23 cellular contexts compared by ENCODE assay signal in genomic region chr10:67302701-67303100, GRCh38.
DNase-seq lines count a peak whose midpoint lies in the region; ATAC-seq and TF ChIP-seq lines count a peak whose summit lies in the region.
"Had no signal": no experiment of that assay in that cellular context is flagged by ENCODE, and none has a peak within 500 bp of the region (broad histone marks: within the 10 kb centered on the region; RNA-seq: fewer than 3 reads in every experiment).

No MANE protein-coding gene starts in this region.

- H3K4me3 ChIP-seq in CD8-positive, alpha-beta memory T cell (ENCODE audit: low read length): no peak overlapping the region
- H3K4me3 ChIP-seq: BLaER1 treated with 17β-estradiol and CSF1 and Interleukin-3, amounts not matched to agents 10 nM and 100 nM; GM12878 had no signal

- no peaks in the 10 kb centered on the region for H3K9me3 ChIP-seq in CD8-positive, alpha-beta memory T cell (ENCODE audit: low read length)
- H3K9me3 ChIP-seq in T-helper 17 cell (ENCODE audit: control insufficient read depth, low read length, poor library complexity, severe bottlenecking): no peaks in the 10 kb centered on the region

- H3K4me3 Mint-ChIP-seq in CD8-positive, alpha-beta memory T cell: no peak overlapping the region
- no peak overlapping the region for H3K4me3 Mint-ChIP-seq in T-helper 17 cell
- H3K4me3 Mint-ChIP-seq: B cell; CD4-positive, alpha-beta T cell; CD8-positive, alpha-beta T cell had no signal

- TF ChIP-seq CTCF in omental fat pad (IDR thresholded peaks at IDR 0.05): no peak

- no peaks in the 10 kb centered on the region for H3K27me3 Mint-ChIP-seq in CD8-positive, alpha-beta memory T cell
- H3K27me3 Mint-ChIP-seq in T-helper 17 cell: no peaks in the 10 kb centered on the region
- H3K27me3 Mint-ChIP-seq: B cell; CD4-positive, alpha-beta T cell had no signal

- CTCF ChIA-PET in CD8-positive, alpha-beta memory T cell (lab: Charles Lee): no interaction called here

- H3K36me3 ChIP-seq in CD8-positive, alpha-beta memory T cell (ENCODE audit: insufficient read depth, low read length): no peaks in the 10 kb centered on the region
- H3K36me3 ChIP-seq: BLaER1 treated with 17β-estradiol and CSF1 and Interleukin-3, amounts not matched to agents 10 nM and 100 nM had no signal

- peaks cover 0 to 11% (median 4%) of the 10 kb centered on the region in 5 donors for H3K9me3 Mint-ChIP-seq in CD8-positive, alpha-beta memory T cell

- in situ Hi-C loops in G401 (cut with HindIII; ENCODE audit: low sequenced_read_pairs): no loop called here

- no peaks in the 10 kb centered on the region for H3K36me3 Mint-ChIP-seq in CD8-positive, alpha-beta memory T cell
- H3K36me3 Mint-ChIP-seq in T-helper 17 cell (ENCODE audit: low read depth): no peaks in the 10 kb centered on the region
- H3K36me3 Mint-ChIP-seq: CD8-positive, alpha-beta T cell had no signal

- H3K27ac Mint-ChIP-seq in CD8-positive, alpha-beta memory T cell: no peak overlapping the region
- no peak overlapping the region for H3K27ac Mint-ChIP-seq in T-helper 17 cell
- H3K27ac Mint-ChIP-seq: B cell; CD4-positive, alpha-beta T cell; CD8-positive, alpha-beta T cell had no signal

- H3K27ac ChIP-seq in CD8-positive, alpha-beta memory T cell (ENCODE audit: low read depth, low read length): no peak overlapping the region
- H3K27ac ChIP-seq: BLaER1 treated with 17β-estradiol and CSF1 and Interleukin-3, amounts not matched to agents 10 nM and 100 nM; C4-2B had no signal

- H3K4me1 Mint-ChIP-seq in CD8-positive, alpha-beta memory T cell: no peaks in the 10 kb centered on the region
- H3K4me1 Mint-ChIP-seq in T-helper 17 cell: no peaks in the 10 kb centered on the region
- H3K4me1 Mint-ChIP-seq: B cell had no signal

- ATAC-seq in HG03025 (IDR thresholded peaks at IDR 0.05; ENCODE audit: low FRiP score, unreplicated experiment): no peak
- no peak for ATAC-seq in T-helper 17 cell
- ATAC-seq in omental fat pad (ENCODE audit: low FRiP score): no peak
- ATAC-seq: CD8-positive, alpha-beta T cell; GM12878 had no signal

- POLR2A ChIA-PET in CD8-positive, alpha-beta memory T cell (lab: Charles Lee): no interaction called here

- DNase-seq in Ammon's horn (ENCODE audit: low spot score) (peak; percentile 4), G401 (ENCODE audit: low spot score) (peak; percentile 66), NCI-H526 treated with DMSO at 0.1 percent for 48 hours (lab: John Stamatoyannopoulos, UW) (peak; percentile 77), cerebellar cortex (ENCODE audit: low spot score) (peak; percentile 55), T-helper 17 cell (no peak), omental fat pad (ENCODE audit: low spot score) (no peak)
- no peak for DNase-seq in CD8-positive, alpha-beta memory T cell
- DNase-seq: 8988T; ACHN; CD4-positive, alpha-beta T cell; CD8-positive, alpha-beta T cell; COR-L47; DMS153; DMS53; DMS79; DND-41; EL; GF-D8 had no signal

- H3K27me3 ChIP-seq in CD8-positive, alpha-beta memory T cell (ENCODE audit: insufficient read depth, low read length, poor library complexity, severe bottlenecking): no peaks in the 10 kb centered on the region
- H3K27me3 ChIP-seq: BLaER1 treated with 17β-estradiol and CSF1 and Interleukin-3, amounts not matched to agents 10 nM and 100 nM had no signal

- no peaks in the 10 kb centered on the region for H3K4me1 ChIP-seq in CD8-positive, alpha-beta memory T cell (ENCODE audit: insufficient read depth, low read length)
- H3K4me1 ChIP-seq: BLaER1 treated with 17β-estradiol and CSF1 and Interleukin-3, amounts not matched to agents 10 nM and 100 nM had no signal

Comparison
In these comparisons a context has a peak if more than half of its experiments do, and no peak if none do; other contexts are left out.
1. DNase-seq: peak in Ammon's horn (single experiment), G401 (single experiment), NCI-H526 treated with DMSO at 0.1 percent for 48 hours (single experiment) and cerebellar cortex (single experiment); none in CD8-positive, alpha-beta memory T cell (0 of 5), T-helper 17 cell (0 of 3) and omental fat pad (single experiment).